In genomic region chr6:136289327-136289578, GRCh38 we compare ENCODE assay signal across 7 cellular contexts. TPM values are rescaled to one million over a fixed set of nuclear protein-coding genes. Genes with fewer than 3 reads are reported as not detected.
DNase-seq lines count a peak whose midpoint lies in the region; ATAC-seq, FAIRE-seq and TF ChIP-seq lines count a peak whose summit lies in the region.

No MANE protein-coding gene starts in this region.

- 0% methylated on average over 34 of the region's 34 CpGs for WGBS in small intestine, 3 donors

- H3K4me3 ChIP-seq in WERI-Rb-1 (ENCODE audit: low read depth, low read length): peak overlapping the region; percentile 94
- peak overlapping the region; percentile 87 to 96 (median 95) for H3K4me3 ChIP-seq in breast epithelium
- peak overlapping the region; percentile 74 for H3K4me3 ChIP-seq in small intestine (ENCODE audit: low read depth in 1 of 2, low read length in 2 of 2)

- no peaks in the 10 kb centered on the region for H3K9me3 ChIP-seq in WERI-Rb-1 (ENCODE audit: severe bottlenecking)
- no peaks in the 10 kb centered on the region for H3K9me3 ChIP-seq in breast epithelium
- no peaks in the 10 kb centered on the region for H3K9me3 ChIP-seq in small intestine (ENCODE audit: control insufficient read depth, low read depth)

- H3K27me3 ChIP-seq in WERI-Rb-1 (ENCODE audit: insufficient read depth, low read depth, severe bottlenecking): no peaks in the 10 kb centered on the region
- no peaks in the 10 kb centered on the region for H3K27me3 ChIP-seq in breast epithelium
- H3K27me3 ChIP-seq in small intestine (ENCODE audit: control insufficient read depth in 2 of 2, insufficient read depth in 2 of 2, low read length in 2 of 2): no peaks in the 10 kb centered on the region

- intact Hi-C loops in breast epithelium (cut with DNase I; ENCODE audit: low total_unique reads): no loop called here

- FAIRE-seq in small intestine (lab: Jason Lieb, UNC): no peak

- peak; percentile 95 for DNase-seq in NCI-H2171 (lab: John Stamatoyannopoulos, UW)
- DNase-seq in WERI-Rb-1: peak; percentile 92
- DNase-seq in breast epithelium (ENCODE audit: low spot score in 2 of 2): peak; percentile 88 to 91
- peak; percentile 80 for DNase-seq in iPS-NIHi7 (ENCODE audit: extremely low spot score)
- peak; percentile 91 for DNase-seq in small intestine

- H3K27ac ChIP-seq in WERI-Rb-1: peak overlapping the region; percentile 99
- H3K27ac ChIP-seq in breast epithelium: peak overlapping the region; percentile 100
- H3K27ac ChIP-seq in small intestine (ENCODE audit: low read depth in 1 of 2, low read length in 1 of 2): peak overlapping the region; percentile 98 to 99

- ATAC-seq in GM18517 (IDR thresholded peaks at IDR 0.05; ENCODE audit: unreplicated experiment) (peak; percentile 32), HG03095 (IDR thresholded peaks at IDR 0.05; ENCODE audit: unreplicated experiment) (peak; percentile 44)

- TF ChIP-seq CTCF in WERI-Rb-1 (IDR thresholded peaks at IDR 0.05; ENCODE audit: low read depth, low read length) (no peak), breast epithelium (IDR thresholded peaks at IDR 0.05) (peak in 1 of 3 donors; percentile 7)

- TF ChIP-seq POLR2A in breast epithelium (IDR thresholded peaks at IDR 0.05): no peak

- H3K36me3 ChIP-seq in WERI-Rb-1: peaks cover 21% of the 10 kb centered on the region
- H3K36me3 ChIP-seq in breast epithelium: no peaks in the 10 kb centered on the region
- H3K36me3 ChIP-seq in small intestine (ENCODE audit: control insufficient read depth in 2 of 2, insufficient read depth in 2 of 2, low read length in 2 of 2): peaks cover 0 to 3% of the 10 kb centered on the region in 2 donors

- peaks cover 2 to 24% of the 10 kb centered on the region in 2 donors for H3K4me1 ChIP-seq in breast epithelium
- peaks cover 9 to 19% of the 10 kb centered on the region in 2 donors for H3K4me1 ChIP-seq in small intestine (ENCODE audit: control insufficient read depth in 2 of 2, insufficient read depth in 1 of 2, low read depth in 1 of 2, low read length in 1 of 2)

RNA-seq across cellular contexts. Expression of gene BCLAF1, which starts 0.4 kb away (rescaled TPM):
- 100 to 1,000 TPM; 136 to 218 (median 151) TPM for total RNA-seq in breast epithelium
- polyA plus RNA-seq in small intestine: 10 to 100 TPM; 15.4 to 30.0 (median 16.8) TPM

RNA-seq across cellular contexts. Expression of gene MTFR2, which starts 39.1 kb away (rescaled TPM):
- 1 to 10 TPM in 1 of 3 donors, under 1 TPM in 2; 0.66 to 2.7 (median 0.73) TPM for total RNA-seq in breast epithelium
- polyA plus RNA-seq in small intestine: 1 to 10 TPM in 2 of 3 donors, under 1 TPM in 1; 0.54 to 6.5 (median 1.6) TPM

Comparison
In these comparisons a context has a peak if more than half of its experiments do, and no peak if none do; other contexts are left out.
1. Peak in every context shown above with its lines: DNase-seq, ATAC-seq, H3K4me3 ChIP-seq and H3K27ac ChIP-seq.